7 cellular contexts compared by ENCODE assay signal in genomic region chr12:20370001-20370381, GRCh38. TPM values are rescaled to one million over a fixed set of nuclear protein-coding genes. Genes with fewer than 3 reads are reported as not detected.
DNase-seq lines count a peak whose midpoint lies in the region; ATAC-seq and TF ChIP-seq lines count a peak whose summit lies in the region.

No MANE protein-coding gene starts in this region.

- no peak for ATAC-seq in HG03469 (IDR thresholded peaks at IDR 0.05; ENCODE audit: unreplicated experiment)

- H3K27me3 ChIP-seq in MM.1S (replicated peaks; ENCODE audit: insufficient read depth, low read length) (no peaks in the 10 kb centered on the region), dorsolateral prefrontal cortex (peaks cover 0 to 55% (median 22%) of the 10 kb centered on the region in 45 donors), tibial artery (no peaks in the 10 kb centered on the region)

- H3K9me3 ChIP-seq in MM.1S (replicated peaks; ENCODE audit: insufficient read depth, low read length): no peaks in the 10 kb centered on the region
- H3K9me3 ChIP-seq in tibial artery: no peaks in the 10 kb centered on the region

- H3K9me2 ChIP-seq in MM.1S (replicated peaks; ENCODE audit: insufficient read depth, low read length): no peaks in the 10 kb centered on the region

- no peak for DNase-seq in MM.1S
- peak in 1 of 10 donors; percentile 44 for DNase-seq in dorsolateral prefrontal cortex
- peak in 1 of 2 donors; percentile 82 for DNase-seq in lower leg skin (ENCODE audit: low spot score in 2 of 2)
- peak; percentile 46 to 75 for DNase-seq in tibial artery
- DNase-seq in hepatic stellate cell (ENCODE audit: low spot score): no peak
- no peak for DNase-seq in activated CD8-positive, alpha-beta memory T cell treated with anti-CD3 and anti-CD28 coated beads for 24 hours

- H3K36me3 ChIP-seq in MM.1S (replicated peaks; ENCODE audit: insufficient read depth, low read length): no peaks in the 10 kb centered on the region
- no peaks in the 10 kb centered on the region for H3K36me3 ChIP-seq in tibial artery

- H3F3A ChIP-seq in MM.1S (ENCODE audit: insufficient read depth, low read length): no peaks in the 10 kb centered on the region

- H3K4me3 ChIP-seq in MM.1S (ENCODE audit: low read length) (peak overlapping the region; percentile 62), dorsolateral prefrontal cortex (peak overlapping the region; percentile 44 to 80 (median 64)), lower leg skin (ENCODE audit: low read depth, poor library complexity, severe bottlenecking) (peak overlapping the region; percentile 21), tibial artery (peak overlapping the region; percentile 71 to 89)

- no peaks in the 10 kb centered on the region for H4K20me1 ChIP-seq in MM.1S (ENCODE audit: insufficient read depth, low read length)

- 0 out of 2 replicates have a peak overlapping the region, but pooled peaks have one; percentile 19 for H2AFZ ChIP-seq in MM.1S (ENCODE audit: low read length)

- no peak for TF ChIP-seq CTCF in MM.1S (IDR thresholded peaks at IDR 0.05; ENCODE audit: low read length)
- TF ChIP-seq CTCF in dorsolateral prefrontal cortex (IDR thresholded peaks at IDR 0.05 in 54 of 56, conservative IDR thresholded peaks at IDR 0.05 in 2 of 56; ENCODE audit: low read depth in 1 of 56, partially characterized antibody in 56 of 56): no peak
- no peak for TF ChIP-seq CTCF in lower leg skin (IDR thresholded peaks at IDR 0.05)
- TF ChIP-seq CTCF in tibial artery (IDR thresholded peaks at IDR 0.05): no peak

- peak overlapping the region; percentile 92 for H3K4me2 ChIP-seq in MM.1S (ENCODE audit: low read depth, low read length)

- 2% methylated on average over 15 to 19 of the region's 22 CpGs for WGBS in lower leg skin, 2 donors

- no peak for TF ChIP-seq POLR2A in lower leg skin (IDR thresholded peaks at IDR 0.05)

- H3K4me1 ChIP-seq in MM.1S (ENCODE audit: low read length) (no peaks in the 10 kb centered on the region), tibial artery (peaks cover 0 to 16% (median 4%) of the 10 kb centered on the region in 4 donors)

- H3K27ac ChIP-seq in MM.1S (ENCODE audit: low read length) (no peak overlapping the region), dorsolateral prefrontal cortex (peak overlapping the region in 38 of 59 donors; percentile 7 to 85 (median 69)), tibial artery (peak overlapping the region; percentile 90 to 91)

- no peaks in the 10 kb centered on the region for H3K79me2 ChIP-seq in MM.1S (ENCODE audit: low read length)

- H3K9ac ChIP-seq in MM.1S (ENCODE audit: low read length): no peak overlapping the region

- intact Hi-C loops in dorsolateral prefrontal cortex (cut with DNase I): no loop called here
- intact Hi-C loops in lower leg skin (cut with DNase I; ENCODE audit: low total_unique reads): no loop called here
- intact Hi-C loops in tibial artery (cut with DNase I; ENCODE audit: low total_unique reads): loop anchor here (10.0 kb wide), 1 partner anchor 235 kb away; no protein-coding TSS in a partner anchor

RNA-seq across cellular contexts. Expression of gene PDE3A, which starts 1.7 kb away (rescaled TPM):
- total RNA-seq in dorsolateral prefrontal cortex (10 to 100 TPM in 1 of 120 experiments, 1 to 10 TPM in 119; 1.3 to 10.3 (median 3.4) TPM), lower leg skin (1 to 10 TPM; 1.5 to 3.2 (median 2.7) TPM)

Comparison
In these comparisons a context has a peak if more than half of its experiments do, and no peak if none do; other contexts are left out.
1. DNase-seq: peak in tibial artery (2 of 2); none in MM.1S (single experiment), hepatic stellate cell (single experiment) and activated CD8-positive, alpha-beta memory T cell treated with anti-CD3 and anti-CD28 coated beads for 24 hours (single experiment).
2. H3K4me3 ChIP-seq: peak in every context shown above with its lines; median percentile 80 in tibial artery; 64 in dorsolateral prefrontal cortex; 62 in MM.1S; 21 in lower leg skin.